ENCODE assay signal across 8 cellular contexts in the genomic region with DNA sequence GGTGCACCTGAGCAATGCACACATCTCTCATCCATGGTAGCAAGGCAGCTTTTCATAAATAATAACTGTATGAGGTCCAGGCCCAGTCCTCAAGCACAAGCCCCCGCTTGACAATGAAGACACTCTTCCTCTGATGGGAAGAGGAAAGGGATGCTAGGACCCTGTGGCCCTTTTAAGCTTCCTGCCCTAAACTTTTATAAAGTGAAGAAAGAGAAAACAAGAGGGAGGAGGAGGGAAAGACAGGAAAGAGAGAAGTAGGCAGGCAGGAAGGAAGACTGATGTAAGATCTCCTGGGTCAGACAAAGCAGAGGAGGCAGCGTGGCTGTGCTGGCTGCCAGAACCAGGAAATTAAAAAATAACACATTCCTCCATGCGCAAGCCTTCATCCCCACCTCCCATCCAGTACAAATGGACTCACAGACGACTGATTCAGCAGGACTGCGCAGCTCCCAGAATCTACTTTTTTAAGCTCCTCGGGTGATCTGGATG. TPM values are rescaled to one million over a fixed set of nuclear protein-coding genes. Genes with fewer than 3 reads are reported as not detected.
DNase-seq lines count a peak whose midpoint lies in the region; ATAC-seq, FAIRE-seq and TF ChIP-seq lines count a peak whose summit lies in the region.

No MANE protein-coding gene starts in this region.

- peak overlapping the region; percentile 2 to 87 (median 66) for H3K4me3 Mint-ChIP-seq in CD4-positive, alpha-beta memory T cell
- H3K4me3 Mint-ChIP-seq in astrocyte (ENCODE audit: unreplicated experiment) = no peak overlapping the region
- no peak overlapping the region for H3K4me3 Mint-ChIP-seq in mesothelial cell of epicardium
- H3K4me3 Mint-ChIP-seq in endodermal cell = no peak overlapping the region

- FAIRE-seq in astrocyte (lab: Jason Lieb, UNC) = no peak

- no peak for TF ChIP-seq POLR2A in Peyer's patch (IDR thresholded peaks at IDR 0.05)

- no peak overlapping the region for H3K4me2 ChIP-seq in MM.1S (ENCODE audit: low read depth, low read length)
- H3K4me2 ChIP-seq in astrocyte (ENCODE audit: low read length) = peak overlapping the region; percentile 30

- H3K27me3 ChIP-seq in CD4-positive, alpha-beta memory T cell (ENCODE audit: insufficient read depth, low read length) = no peaks in the 10 kb centered on the region
- H3K27me3 ChIP-seq in MM.1S (replicated peaks; ENCODE audit: insufficient read depth, low read length) = no peaks in the 10 kb centered on the region
- H3K27me3 ChIP-seq in astrocyte (ENCODE audit: insufficient read depth, low read length) = no peaks in the 10 kb centered on the region
- H3K27me3 ChIP-seq in Peyer's patch = no peaks in the 10 kb centered on the region
- no peaks in the 10 kb centered on the region for H3K27me3 ChIP-seq in endodermal cell (ENCODE audit: control insufficient read depth, insufficient read depth, low read length, poor library complexity, severe bottlenecking)

- no peak for TF ChIP-seq CTCF in MM.1S (IDR thresholded peaks at IDR 0.05; ENCODE audit: low read length)
- no peak for TF ChIP-seq CTCF in astrocyte (IDR thresholded peaks at IDR 0.05; ENCODE audit: insufficient read depth, low read depth, low read length)
- no peak for TF ChIP-seq CTCF in mesothelial cell of epicardium (IDR thresholded peaks at IDR 0.05; ENCODE audit: unreplicated experiment)
- TF ChIP-seq CTCF in Peyer's patch (IDR thresholded peaks at IDR 0.05) = no peak
- no peak for TF ChIP-seq CTCF in endodermal cell (conservative IDR thresholded peaks at IDR 0.05)

- no peaks in the 10 kb centered on the region for H3K9me3 ChIP-seq in CD4-positive, alpha-beta memory T cell (ENCODE audit: control insufficient read depth in 1 of 2, low read length in 2 of 2)
- H3K9me3 ChIP-seq in MM.1S (replicated peaks; ENCODE audit: insufficient read depth, low read length) (no peaks in the 10 kb centered on the region), astrocyte (ENCODE audit: insufficient read depth, low read depth, low read length) (no peaks in the 10 kb centered on the region), Peyer's patch (no peaks in the 10 kb centered on the region), endodermal cell (ENCODE audit: control insufficient read depth, low read length) (no peaks in the 10 kb centered on the region)

- peak overlapping the region; percentile 38 for H3K27ac ChIP-seq in CD4-positive, alpha-beta memory T cell (ENCODE audit: low read depth, low read length)
- H3K27ac ChIP-seq in MM.1S (ENCODE audit: low read length) (peak overlapping the region; percentile 34; the same call in 1 of the 2 replicates), astrocyte (ENCODE audit: low read depth, low read length) (no peak overlapping the region), Peyer's patch (peak overlapping the region in 1 of 4 donors; percentile 6), endodermal cell (ENCODE audit: low read depth, low read length) (no peak overlapping the region)

- intact Hi-C loops in CD4-positive, alpha-beta memory T cell (cut with micrococcal nuclease) = loop anchor here (1.0 to 2.0 kb wide), 2 partner anchors 9 to 15 kb away; no protein-coding TSS in a partner anchor
- intact Hi-C loops in posterior vena cava (cut with DNase I) = no loop called here

- H3K9me3 Mint-ChIP-seq in CD4-positive, alpha-beta memory T cell = peaks cover 0 to 56% (median 2%) of the 10 kb centered on the region in 8 donors
- H3K9me3 Mint-ChIP-seq in astrocyte (ENCODE audit: unreplicated experiment) (peaks cover 17% of the 10 kb centered on the region), mesothelial cell of epicardium (peaks cover 3% of the 10 kb centered on the region), endodermal cell (peaks cover 10% of the 10 kb centered on the region)

- H3K4me1 ChIP-seq in CD4-positive, alpha-beta memory T cell (ENCODE audit: insufficient read depth, low read length) = peaks cover 60% of the 10 kb centered on the region
- peaks cover 29% of the 10 kb centered on the region for H3K4me1 ChIP-seq in MM.1S (ENCODE audit: low read length)
- no peaks in the 10 kb centered on the region for H3K4me1 ChIP-seq in astrocyte (ENCODE audit: insufficient read depth, low read length)
- H3K4me1 ChIP-seq in Peyer's patch = peaks cover 0 to 5% (median 0%) of the 10 kb centered on the region in 4 donors
- peaks cover 4% of the 10 kb centered on the region for H3K4me1 ChIP-seq in endodermal cell (ENCODE audit: control insufficient read depth, insufficient read depth, low read length)

- H3K4me1 Mint-ChIP-seq in CD4-positive, alpha-beta memory T cell = peaks cover 26 to 84% (median 53%) of the 10 kb centered on the region in 4 donors
- H3K4me1 Mint-ChIP-seq in astrocyte (ENCODE audit: low read depth, unreplicated experiment) (peaks cover 17% of the 10 kb centered on the region), mesothelial cell of epicardium (peaks cover 4% of the 10 kb centered on the region), endodermal cell (no peaks in the 10 kb centered on the region)

- ATAC-seq in GM21360 (IDR thresholded peaks at IDR 0.05; ENCODE audit: unreplicated experiment) = no peak

- H3K36me3 ChIP-seq in CD4-positive, alpha-beta memory T cell (ENCODE audit: insufficient read depth, low read length) = peaks cover 39% of the 10 kb centered on the region
- H3K36me3 ChIP-seq in MM.1S (replicated peaks; ENCODE audit: insufficient read depth, low read length) (peaks cover 37% of the 10 kb centered on the region), astrocyte (ENCODE audit: insufficient read depth, low read length) (peaks cover 30% of the 10 kb centered on the region), Peyer's patch (peaks cover 0 to 43% (median 0%) of the 10 kb centered on the region in 3 donors), endodermal cell (ENCODE audit: control insufficient read depth, insufficient read depth, low read length) (peaks cover 23% of the 10 kb centered on the region)

- peak overlapping the region; percentile 93 to 99 (median 97) for H3K27ac Mint-ChIP-seq in CD4-positive, alpha-beta memory T cell
- peak overlapping the region; percentile 82 for H3K27ac Mint-ChIP-seq in astrocyte (ENCODE audit: unreplicated experiment)
- H3K27ac Mint-ChIP-seq in mesothelial cell of epicardium = peak overlapping the region; percentile 7
- no peak overlapping the region for H3K27ac Mint-ChIP-seq in endodermal cell

- H3F3A ChIP-seq in MM.1S (ENCODE audit: insufficient read depth, low read length) = peaks cover 60% of the 10 kb centered on the region

- 91 to 100% methylated on average over 1 to 6 of the region's 6 CpGs for WGBS in endodermal cell (ENCODE audit: insufficient coverage in 1 of 2, insufficient read length in 1 of 2), 2 experiments

- POLR2A ChIA-PET in CD4-positive, alpha-beta memory T cell (lab: Charles Lee; ENCODE audit: partially characterized antibody) = interaction anchor here (0.6 to 9.8 kb wide), 6 partner anchors 13 to 1906 kb away, joined by 3 to 125 read pairs (median 3); a partner anchor contains a TSS

- peaks cover 40% of the 10 kb centered on the region for H3K79me2 ChIP-seq in MM.1S (ENCODE audit: low read length)
- no peaks in the 10 kb centered on the region for H3K79me2 ChIP-seq in astrocyte (ENCODE audit: insufficient read depth, low read length)

- no peaks in the 10 kb centered on the region for H3K9me2 ChIP-seq in MM.1S (replicated peaks; ENCODE audit: insufficient read depth, low read length)

- H3K27me3 Mint-ChIP-seq in CD4-positive, alpha-beta memory T cell = no peaks in the 10 kb centered on the region
- H3K27me3 Mint-ChIP-seq in astrocyte (ENCODE audit: low read depth, unreplicated experiment) = no peaks in the 10 kb centered on the region
- H3K27me3 Mint-ChIP-seq in mesothelial cell of epicardium (ENCODE audit: low read depth) = no peaks in the 10 kb centered on the region
- H3K27me3 Mint-ChIP-seq in endodermal cell (ENCODE audit: insufficient read depth) = peaks cover 4% of the 10 kb centered on the region

- DNase-seq in CD4-positive, alpha-beta memory T cell = peak; percentile 72 to 76 (median 74)
- DNase-seq in MM.1S (no peak), astrocyte (ENCODE audit: low read depth) (no peak), mesothelial cell of epicardium (ENCODE audit: low spot score in 2 of 2, unreplicated experiment in 2 of 2) (no peak), Peyer's patch (no peak), endodermal cell (no peak), posterior vena cava (ENCODE audit: low spot score) (no peak)

- no peak overlapping the region for H3K9ac ChIP-seq in MM.1S (ENCODE audit: low read length)
- peak overlapping the region; percentile 28 for H3K9ac ChIP-seq in astrocyte (ENCODE audit: low read length)
- H3K9ac ChIP-seq in endodermal cell (ENCODE audit: extremely low read depth, low read length, poor library complexity, severe bottlenecking) = no peak overlapping the region

- no peak overlapping the region for H2AFZ ChIP-seq in MM.1S (ENCODE audit: low read length)
- peak overlapping the region; percentile 46 for H2AFZ ChIP-seq in astrocyte (ENCODE audit: low read depth, low read length)

- H4K20me1 ChIP-seq in MM.1S (ENCODE audit: insufficient read depth, low read length) = peaks cover 26% of the 10 kb centered on the region; the same call in 1 of the 2 replicates
- peaks cover 4% of the 10 kb centered on the region for H4K20me1 ChIP-seq in astrocyte (ENCODE audit: insufficient read depth, low read length)

- H3K4me3 ChIP-seq in CD4-positive, alpha-beta memory T cell (ENCODE audit: low read length in 2 of 2) = no peak overlapping the region
- H3K4me3 ChIP-seq in MM.1S (ENCODE audit: low read length) (no peak overlapping the region), astrocyte (ENCODE audit: insufficient read depth, low read depth, low read length) (no peak overlapping the region), Peyer's patch (no peak overlapping the region), endodermal cell (ENCODE audit: low read length) (no peak overlapping the region)

- peaks cover 51 to 63% of the 10 kb centered on the region in 2 donors for H3K36me3 Mint-ChIP-seq in CD4-positive, alpha-beta memory T cell
- H3K36me3 Mint-ChIP-seq in astrocyte (ENCODE audit: low read depth, unreplicated experiment) = peaks cover 10% of the 10 kb centered on the region
- peaks cover 13% of the 10 kb centered on the region for H3K36me3 Mint-ChIP-seq in mesothelial cell of epicardium
- H3K36me3 Mint-ChIP-seq in endodermal cell (ENCODE audit: low read depth) = peaks cover 19% of the 10 kb centered on the region

- CTCF ChIA-PET in CD4-positive, alpha-beta memory T cell (lab: Charles Lee; ENCODE audit: partially characterized antibody) = interaction anchor here (1.5 to 6.7 kb wide), 5 partner anchors 13 to 123 kb away, joined by 3 to 84 read pairs (median 6); a partner anchor contains a TSS

RNA-seq across cellular contexts. Expression of a gene that starts 16.4 kb away (rescaled TPM):
- total RNA-seq in CD4-positive, alpha-beta memory T cell = 100 to 1,000 TPM; 145 to 165 TPM
- 100 to 1,000 TPM; 112 to 318 TPM for polyA plus RNA-seq in CD4-positive, alpha-beta memory T cell
- total RNA-seq in astrocyte = 16.2 and 16.8 TPM in 2 replicates
- 64.0 to 76.2 TPM (median 68.9 TPM) in 3 replicates for total RNA-seq in mesothelial cell of epicardium
- 10 to 100 TPM; 19.3 to 66.8 (median 30.6) TPM for total RNA-seq in Peyer's patch
- total RNA-seq in endodermal cell = 10 to 100 TPM in 1 of 2 donors, 1 to 10 TPM in 1; 4.4 to 12.3 TPM
- polyA plus RNA-seq in endodermal cell (2013, experiment 1 of 2) = 3.6 TPM
- polyA plus RNA-seq in endodermal cell (2013, experiment 2 of 2) = 4.2 TPM
- total RNA-seq in posterior vena cava = 10 to 100 TPM; 19.0 to 28.6 TPM

Comparison
In these comparisons a context has a peak if more than half of its experiments do, and no peak if none do; other contexts are left out.
1. DNase-seq: peak in CD4-positive, alpha-beta memory T cell (5 of 5); none in MM.1S (single experiment), astrocyte (single experiment), mesothelial cell of epicardium (0 of 2), Peyer's patch (0 of 3), endodermal cell (single experiment) and posterior vena cava (single experiment).
2. H3K27ac ChIP-seq: peak in CD4-positive, alpha-beta memory T cell (single experiment) and MM.1S (single experiment); none in astrocyte (single experiment) and endodermal cell (single experiment).
3. H3K4me3 Mint-ChIP-seq: peak in CD4-positive, alpha-beta memory T cell (8 of 8); none in astrocyte (single experiment), mesothelial cell of epicardium (single experiment) and endodermal cell (single experiment).